15 cellular contexts compared by ENCODE assay signal in the genomic region with DNA sequence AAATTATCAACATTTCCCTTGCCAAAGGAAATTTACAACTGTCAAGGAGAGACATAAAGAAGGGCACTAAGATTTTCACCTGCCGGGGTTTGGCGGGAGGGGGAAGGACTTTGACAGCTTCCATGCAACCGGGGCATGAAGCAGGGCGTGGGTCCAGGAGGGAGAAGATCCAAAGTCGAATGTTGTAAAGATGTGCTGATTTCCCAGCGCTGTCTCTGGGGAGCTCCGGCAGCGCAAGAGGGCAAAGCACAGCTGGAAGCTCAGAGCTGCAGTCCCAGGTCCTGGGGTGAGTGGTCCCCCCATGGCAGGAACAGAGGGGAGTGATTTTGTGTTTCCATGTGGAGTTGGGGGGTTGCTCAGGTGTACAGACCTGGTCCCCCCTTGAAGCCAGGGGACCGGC. TPM values are rescaled to one million over a fixed set of nuclear protein-coding genes. Genes with fewer than 3 reads are reported as not detected.
DNase-seq lines count a peak whose midpoint lies in the region; ATAC-seq and TF ChIP-seq lines count a peak whose summit lies in the region.
"Had no signal": no experiment of that assay in that cellular context is flagged by ENCODE, and none has a peak within 500 bp of the region (broad histone marks: within the 10 kb centered on the region; RNA-seq: fewer than 3 reads in every experiment).

A gene (plus strand): TSS at position 198 of the 400 bp plus-strand sequence. CDS start 5,003 bp downstream, outside the sequence.

- no peaks in the 10 kb centered on the region for H3K27me3 Mint-ChIP-seq in progenitor cell of endocrine pancreas
- H3K27me3 Mint-ChIP-seq in CD14-positive monocyte (ENCODE audit: low read depth in 3 of 3) = peaks cover 0 to 4% (median 2%) of the 10 kb centered on the region in 3 donors

- H3K36me3 Mint-ChIP-seq in progenitor cell of endocrine pancreas (ENCODE audit: insufficient read depth) = no peaks in the 10 kb centered on the region
- H3K36me3 Mint-ChIP-seq in CD14-positive monocyte = no peaks in the 10 kb centered on the region

- H3K9me2 ChIP-seq in Loucy (replicated peaks; ENCODE audit: low read depth, low read length) = no peaks in the 10 kb centered on the region

- H3K79me2 ChIP-seq in Loucy (ENCODE audit: insufficient read depth, low read length) = no peaks in the 10 kb centered on the region

- peak within 1 kb of the TSS; percentile 61 for H3K4me3 ChIP-seq in Loucy (ENCODE audit: low read length, poor library complexity, severe bottlenecking)
- peak within 1 kb of the TSS; percentile 53 to 60 for H3K4me3 ChIP-seq in duodenal mucosa (ENCODE audit: low read depth in 1 of 2, low read length in 2 of 2)
- H3K4me3 ChIP-seq in lower lobe of right lung = no peak within 1 kb of the TSS
- no peak within 1 kb of the TSS for H3K4me3 ChIP-seq in BE2C (ENCODE audit: low read depth, low read length)
- H3K4me3 ChIP-seq: GM12878, HAP-1 had no signal

- peak within 1 kb of the TSS; percentile 78 for H3K4me2 ChIP-seq in Loucy (ENCODE audit: low read depth, low read length, poor library complexity, severe bottlenecking)

- TF ChIP-seq CTCF in Loucy (conservative IDR thresholded peaks at IDR 0.05; ENCODE audit: low read length) = no peak
- TF ChIP-seq CTCF in lower lobe of right lung (IDR thresholded peaks at IDR 0.05) = no peak
- TF ChIP-seq CTCF in progenitor cell of endocrine pancreas (IDR thresholded peaks at IDR 0.05; ENCODE audit: unreplicated experiment) = no peak
- no peak for TF ChIP-seq CTCF in CD14-positive monocyte (IDR thresholded peaks at IDR 0.05)
- no peak for TF ChIP-seq CTCF in BE2C (IDR thresholded peaks at IDR 0.05; ENCODE audit: low read depth, low read length)

- H4K20me1 ChIP-seq in Loucy (ENCODE audit: insufficient read depth, low read length, poor library complexity, severe bottlenecking) = no peaks in the 10 kb centered on the region

- H3K9me3 ChIP-seq in Loucy (ENCODE audit: insufficient read depth, low read depth, low read length) = no peaks in the 10 kb centered on the region
- no peaks in the 10 kb centered on the region for H3K9me3 ChIP-seq in duodenal mucosa (ENCODE audit: control insufficient read depth in 1 of 2, low read length in 2 of 2)
- H3K9me3 ChIP-seq in lower lobe of right lung = no peaks in the 10 kb centered on the region
- no peaks in the 10 kb centered on the region for H3K9me3 ChIP-seq in BE2C
- H3K9me3 ChIP-seq: HAP-1 had no signal

- H3K9me3 Mint-ChIP-seq in progenitor cell of endocrine pancreas (ENCODE audit: low read depth) (no peaks in the 10 kb centered on the region), CD14-positive monocyte (peaks cover 0 to under 1% (median 0%) of the 10 kb centered on the region in 7 donors)

- DNase-seq in lower lobe of right lung (peak; percentile 22), progenitor cell of endocrine pancreas (ENCODE audit: low spot score, unreplicated experiment) (no peak), CD14-positive monocyte (ENCODE audit: low spot score) (no peak), BE2C (no peak)
- DNase-seq: Calu3, NCI-H345, PC-3 had no signal

- peak within 1 kb of the TSS; percentile 47; the same call in 1 of the 2 replicates for H2AFZ ChIP-seq in Loucy (ENCODE audit: low read length)

- H3K27ac ChIP-seq in duodenal mucosa (ENCODE audit: low read depth, low read length) = peak within 1 kb of the TSS; percentile 64
- H3K27ac ChIP-seq in lower lobe of right lung = no peak within 1 kb of the TSS
- H3K27ac ChIP-seq: C4-2B had no signal

- H3K4me1 Mint-ChIP-seq in progenitor cell of endocrine pancreas (ENCODE audit: low read depth) (no peaks in the 10 kb centered on the region), CD14-positive monocyte (no peaks in the 10 kb centered on the region)

- peaks cover 44% of the 10 kb centered on the region for H3K4me1 ChIP-seq in Loucy (ENCODE audit: insufficient read depth, low read length, poor library complexity, severe bottlenecking)
- H3K4me1 ChIP-seq in duodenal mucosa (ENCODE audit: control insufficient read depth in 1 of 2, insufficient read depth in 2 of 2, low read length in 2 of 2) = peaks cover 39 to 50% of the 10 kb centered on the region in 2 donors
- peaks cover 8% of the 10 kb centered on the region for H3K4me1 ChIP-seq in lower lobe of right lung
- no peaks in the 10 kb centered on the region for H3K4me1 ChIP-seq in BE2C
- H3K4me1 ChIP-seq: HAP-1 had no signal

- no peak for ATAC-seq in lower lobe of right lung
- ATAC-seq in HG03565 (IDR thresholded peaks at IDR 0.05; ENCODE audit: unreplicated experiment) = no peak
- ATAC-seq in GM19452 (IDR thresholded peaks at IDR 0.05; ENCODE audit: unreplicated experiment) = no peak

- no peak within 1 kb of the TSS for H3K4me3 Mint-ChIP-seq in progenitor cell of endocrine pancreas (ENCODE audit: low read depth)
- H3K4me3 Mint-ChIP-seq in CD14-positive monocyte = no peak within 1 kb of the TSS

- 0 out of 2 replicates have a peak, but pooled peaks cover 3% of the 10 kb centered on the region for H3F3A ChIP-seq in Loucy (ENCODE audit: low read depth)

- H3K27ac Mint-ChIP-seq in progenitor cell of endocrine pancreas = peak within 1 kb of the TSS; percentile 43
- H3K27ac Mint-ChIP-seq in CD14-positive monocyte = peak within 1 kb of the TSS in 1 of 7 donors; percentile 1

- H3K36me3 ChIP-seq in Loucy (ENCODE audit: insufficient read depth, low read length) = no peaks in the 10 kb centered on the region
- H3K36me3 ChIP-seq in duodenal mucosa (ENCODE audit: control insufficient read depth in 1 of 2, insufficient read depth in 2 of 2, low read length in 2 of 2) = no peaks in the 10 kb centered on the region
- H3K36me3 ChIP-seq in lower lobe of right lung = no peaks in the 10 kb centered on the region
- H3K36me3 ChIP-seq in BE2C = no peaks in the 10 kb centered on the region
- H3K36me3 ChIP-seq: HAP-1 had no signal

- H3K27me3 ChIP-seq in Loucy (ENCODE audit: insufficient read depth, low read length, poor library complexity, severe bottlenecking) = no peaks in the 10 kb centered on the region
- no peaks in the 10 kb centered on the region for H3K27me3 ChIP-seq in duodenal mucosa (ENCODE audit: control insufficient read depth in 1 of 2, insufficient read depth in 2 of 2, low read length in 2 of 2)
- no peaks in the 10 kb centered on the region for H3K27me3 ChIP-seq in lower lobe of right lung (ENCODE audit: low read depth)
- H3K27me3 ChIP-seq in BE2C = no peaks in the 10 kb centered on the region

- H3K9ac ChIP-seq in Loucy (ENCODE audit: low read depth, low read length, poor library complexity, severe bottlenecking) = peak within 1 kb of the TSS; percentile 64
- peak within 1 kb of the TSS; percentile 48 to 54 for H3K9ac ChIP-seq in duodenal mucosa (ENCODE audit: low read depth in 1 of 2, low read length in 2 of 2)

- intact Hi-C loops in lower lobe of right lung (cut with DNase I) (no loop called here), CD14-positive monocyte (cut with micrococcal nuclease) (no loop called here)

RNA-seq across cellular contexts. Expression of the gene that starts here (rescaled TPM):
- total RNA-seq in lower lobe of right lung (not detected), progenitor cell of endocrine pancreas (not detected in 2 replicates)
- not detected for polyA plus RNA-seq in CD14-positive monocyte
- not detected for polyA plus RNA-seq in BE2C (2012; ENCODE audit: insufficient read depth, insufficient read length, low read depth)
- total RNA-seq: Calu3, GM12878, HT1080, PC-3 had no signal
- polyA plus RNA-seq: GM12878 had no signal

Comparison
In these comparisons a context has a peak if more than half of its experiments do, and no peak if none do; other contexts are left out.
1. Peak in DNase-seq in lower lobe of right lung; RNA of the gene not detected or under 1 TPM.
2. H3K4me3 ChIP-seq: peak in Loucy (single experiment) and duodenal mucosa (2 of 2); none in lower lobe of right lung (single experiment) and BE2C (single experiment).